In genomic region chr3:142624725-142625440, GRCh38 we compare ENCODE assay signal across 15 cellular contexts.
"Had no signal": no experiment of that assay in that cellular context is flagged by ENCODE, and none has a peak within 500 bp of the region (broad histone marks: within the 10 kb centered on the region; RNA-seq: fewer than 3 reads in every experiment).

No MANE protein-coding gene starts in this region.

- H3K4me1 ChIP-seq: testis, vagina had no signal

- H3K9me3 ChIP-seq: testis, vagina had no signal

- H3K36me3 ChIP-seq: vagina had no signal

- H3K4me3 ChIP-seq: testis, vagina had no signal

- H3K27ac ChIP-seq: testis, vagina had no signal

- DNase-seq: activated CD8-positive, alpha-beta memory T cell treated with anti-CD3 and anti-CD28 coated beads, Interleukin-2, amount 50 U/mL, for 4 hours; activated naive CD4-positive, alpha-beta T cell treated with anti-CD3 and anti-CD28 coated beads, Interleukin-2, amount 10 ng/mL, durations not matched to agents 7 days and 5 days; activated T-cell treated with anti-CD3 and anti-CD28 coated beads, Interleukin-2, amount 50 U/mL, for 24 hours; aorta; caudate nucleus; effector memory CD8-positive, alpha-beta T cell; hypothalamus; midbrain; posterior cingulate gyrus; stimulated activated CD4-positive, alpha-beta T cell treated with anti-CD3 and anti-CD28 coated beads, Interleukin-2, amount 100 ng/mL, for 48 hours; stimulated activated CD8-positive, alpha-beta memory T cell treated with anti-CD3 and anti-CD28 coated beads, Interleukin-4, amount 100 ng/mL, for 48 hours; stimulated activated naive CD4-positive, alpha-beta T cell; T-helper 9 cell; testis had no signal

- H3K27me3 ChIP-seq: testis, vagina had no signal
